22 cellular contexts compared by ENCODE assay signal in genomic region chr2:20485612-20485926, GRCh38.
"Had no signal": no experiment of that assay in that cellular context is flagged by ENCODE, and none has a peak within 500 bp of the region (broad histone marks: within the 10 kb centered on the region; RNA-seq: fewer than 3 reads in every experiment).

No MANE protein-coding gene starts in this region.

- H3K36me3 ChIP-seq: breast epithelium, esophagus squamous epithelium, thoracic aorta, upper lobe of left lung, WERI-Rb-1 had no signal

- DNase-seq: activated CD4-positive, alpha-beta memory T cell treated with anti-CD3 and anti-CD28 coated beads for 36 hours; activated CD4-positive, alpha-beta T cell treated with anti-CD3 and anti-CD28 coated beads for 48 hours; activated naive CD4-positive, alpha-beta T cell; activated T-cell treated with anti-CD3 and anti-CD28 coated beads, Interleukin-2, amount 50 U/mL, for 4 hours; dermis blood vessel endothelial cell; effector CD8-positive, alpha-beta T cell; esophagus squamous epithelium; naive thymus-derived CD8-positive, alpha-beta T cell; right cardiac atrium; stimulated activated CD4-positive, alpha-beta T cell treated with anti-CD3 and anti-CD28 coated beads, Interleukin-2, amount 100 ng/mL, for 48 hours; stimulated activated naive CD4-positive, alpha-beta T cell treated with Interleukin-2 at 50 U/mL for 16 hours; T-helper 17 cell; T1000; WERI-Rb-1 had no signal

- H3K27ac ChIP-seq: breast epithelium, epithelial cell of prostate, esophagus squamous epithelium, thoracic aorta, upper lobe of left lung, WERI-Rb-1 had no signal

- H3K9me3 ChIP-seq: breast epithelium, esophagus squamous epithelium, thoracic aorta, upper lobe of left lung had no signal

- H3K27me3 ChIP-seq: breast epithelium, esophagus squamous epithelium, upper lobe of left lung had no signal

- H3K4me3 ChIP-seq: breast epithelium, esophagus squamous epithelium, thoracic aorta, upper lobe of left lung had no signal

- ATAC-seq: activated CD4-positive, CD25-positive, alpha-beta regulatory T cell treated with anti-CD3 and anti-CD28 coated beads, Interleukin-2, amount 50 U/mL, for 24 hours; activated naive CD4-positive, alpha-beta T cell treated with anti-CD3 and anti-CD28 coated beads, Interleukin-2, amount 50 U/mL, for 72 hours; activated T-cell treated with anti-CD3 and anti-CD28 coated beads, Interleukin-2, amount 50 U/mL, for 4 hours; activated T-helper 17 cell treated with anti-CD3 and anti-CD28 coated beads, Interleukin-2, amount 50 U/mL, for 72 hours; naive thymus-derived CD8-positive, alpha-beta T cell; right cardiac atrium; SK-N-SH treated with all-trans-retinoic acid at 6 μM for 48 hours; T-helper 17 cell had no signal
